In genomic region chr2:14872779-14873325, GRCh38 we compare ENCODE assay signal across 17 cellular contexts.
"Had no signal": no experiment of that assay in that cellular context is flagged by ENCODE, and none has a peak within 500 bp of the region (broad histone marks: within the 10 kb centered on the region; RNA-seq: fewer than 3 reads in every experiment).

No MANE protein-coding gene starts in this region.

- DNase-seq: activated B cell treated with CpG ODN at 0.5 μM for 24 hours; activated effector memory CD4-positive, alpha-beta T cell treated with anti-CD3 and anti-CD28 coated beads, Interleukin-2, amount 50 U/mL, for 16 hours; activated T-cell treated with anti-CD3 and anti-CD28 coated beads, Interleukin-2, amount 50 U/mL, for 4 hours; amygdala; body of pancreas; caudate nucleus; colonic mucosa; effector CD4-positive, alpha-beta T cell; hippocampal formation; pancreas; stimulated activated CD4-positive, alpha-beta T cell treated with anti-CD3 and anti-CD28 coated beads, Interleukin-1b, Interleukin-23, amount 100 ng/mL, for 48 hours; stomach had no signal

- H3K4me1 Mint-ChIP-seq: activated B cell treated with CpG ODN at 0.5 μM for 24 hours, neural progenitor cell had no signal

- H3K36me3 Mint-ChIP-seq: activated naive CD4-positive, alpha-beta T cell treated with anti-CD3 and anti-CD28 coated beads, Interleukin-2, amount 50 U/mL, for 72 hours; neural progenitor cell had no signal

- H3K4me3 Mint-ChIP-seq: activated B cell treated with CpG ODN at 0.5 μM for 24 hours; activated T-cell treated with anti-CD3 and anti-CD28 coated beads, Interleukin-2, amount 50 U/mL, for 4 hours; neural progenitor cell had no signal

- H3K9me3 Mint-ChIP-seq: neural progenitor cell had no signal

- H3K4me3 ChIP-seq: body of pancreas, colonic mucosa, esophagus muscularis mucosa, neural progenitor cell, pancreas, stomach, thoracic aorta had no signal

- H3K27ac Mint-ChIP-seq: activated B cell treated with CpG ODN at 0.5 μM for 24 hours; activated naive CD4-positive, alpha-beta T cell treated with anti-CD3 and anti-CD28 coated beads, Interleukin-2, amount 50 U/mL, for 72 hours; neural progenitor cell had no signal

- ATAC-seq: activated T-cell treated with anti-CD3 and anti-CD28 coated beads, Interleukin-2, amount 50 U/mL, for 4 hours; body of pancreas; left lobe of liver; pancreas had no signal
